ENCODE assay signal across 15 cellular contexts in genomic region chr19:49524812-49525455, GRCh38.
"Had no signal": no experiment of that assay in that cellular context is flagged by ENCODE, and none has a peak within 500 bp of the region (broad histone marks: within the 10 kb centered on the region; RNA-seq: fewer than 3 reads in every experiment).

No MANE protein-coding gene starts in this region.

- H2AFZ ChIP-seq: hepatocyte, neural progenitor cell had no signal

- H3K4me3 ChIP-seq: hepatocyte, neural progenitor cell, right atrium auricular region, upper lobe of right lung had no signal

- H3K4me1 ChIP-seq: neural progenitor cell, upper lobe of right lung had no signal

- H3K4me2 ChIP-seq: hepatocyte, neural progenitor cell had no signal

- H3K27ac ChIP-seq: hepatocyte, neural progenitor cell, right atrium auricular region, upper lobe of right lung had no signal

- DNase-seq: activated B cell treated with CpG ODN at 0.5 μM for 24 hours; activated naive CD4-positive, alpha-beta T cell treated with anti-CD3 and anti-CD28 coated beads, Interleukin-2, amount 50 U/mL, for 16 hours; central memory CD4-positive, alpha-beta T cell; dermis blood vessel endothelial cell; erythroblast; kidney; posterior cingulate gyrus; small intestine; stimulated activated naive B cell treated with anti-CD40 and anti-IgM and Interleukin-4, amounts not matched to agents 10 μg/mL and 1 μg/mL and 100 μg/mL, for 72 hours; substantia nigra; T-cell; upper lobe of right lung had no signal

- FAIRE-seq: kidney, small intestine had no signal

- H3K9ac ChIP-seq: neural progenitor cell had no signal

- H3K36me3 ChIP-seq: neural progenitor cell, right atrium auricular region had no signal

- H3K79me2 ChIP-seq: hepatocyte had no signal

- H3K27me3 ChIP-seq: hepatocyte, right atrium auricular region, upper lobe of right lung had no signal

- H3K9me3 ChIP-seq: right atrium auricular region, upper lobe of right lung had no signal

- ATAC-seq: stimulated activated naive B cell treated with anti-CD40 and anti-IgM and Interleukin-4, amounts not matched to agents 10 μg/mL and 1 μg/mL and 100 μg/mL, for 72 hours; T-cell; upper lobe of right lung had no signal
